Comparison of ENCODE assay signal across 21 cellular contexts in genomic region chr6:151186276-151186675, GRCh38.
"Had no signal": no experiment of that assay in that cellular context is flagged by ENCODE, and none has a peak within 500 bp of the region (broad histone marks: within the 10 kb centered on the region; RNA-seq: fewer than 3 reads in every experiment).

No MANE protein-coding gene starts in this region.

- H3K27ac Mint-ChIP-seq: activated naive CD8-positive, alpha-beta T cell; T-helper 2 cell treated with Interferon-gamma antibody and Interleukin-4, amounts not matched to agents 5 μg/mL and 100 μg/mL, for 36 hours had no signal

- H3K36me3 Mint-ChIP-seq: activated naive CD8-positive, alpha-beta T cell had no signal

- H3K4me3 Mint-ChIP-seq: activated naive CD8-positive, alpha-beta T cell; neural crest cell; T-helper 2 cell treated with Interferon-gamma antibody and Interleukin-4, amounts not matched to agents 5 μg/mL and 100 μg/mL, for 36 hours had no signal

- H3K27me3 ChIP-seq: esophagus squamous epithelium, left lung, right lobe of liver, testis, transverse colon had no signal

- H3K27ac ChIP-seq: epithelial cell of prostate, esophagus squamous epithelium, left lung, right lobe of liver, testis, transverse colon had no signal

- H3K36me3 ChIP-seq: esophagus squamous epithelium, left lung, right lobe of liver, transverse colon had no signal

- H3K9me3 ChIP-seq: esophagus squamous epithelium, left lung, right lobe of liver, testis, transverse colon had no signal

- H3K9me3 Mint-ChIP-seq: neural crest cell; T-helper 2 cell treated with Interferon-gamma antibody and Interleukin-4, amounts not matched to agents 5 μg/mL and 100 μg/mL, for 36 hours had no signal

- H3K4me1 ChIP-seq: esophagus squamous epithelium, left lung, right lobe of liver, testis, transverse colon had no signal

- H3K4me3 ChIP-seq: esophagus squamous epithelium, left lung, right lobe of liver, testis, transverse colon had no signal

- H3K27me3 Mint-ChIP-seq: activated naive CD8-positive, alpha-beta T cell had no signal

- DNase-seq: activated CD4-positive, alpha-beta T cell treated with anti-CD3 and anti-CD28 coated beads for 48 hours; activated CD4-positive, alpha-beta T cell treated with anti-CD3 and anti-CD28 coated beads, Interleukin-2, amount 50 U/mL, for 48 hours; activated CD8-positive, alpha-beta memory T cell treated with anti-CD3 and anti-CD28 coated beads for 24 hours; activated effector memory CD4-positive, alpha-beta T cell treated with Interleukin-2 at 50 U/mL for 16 hours; activated naive CD4-positive, alpha-beta T cell treated with Interleukin-2 at 50 U/mL for 16 hours; anterior cingulate cortex; dermis blood vessel endothelial cell; effector CD4-positive, alpha-beta T cell; esophagus squamous epithelium; foreskin melanocyte; kidney glomerular epithelial cell; left lung; right lobe of liver; stimulated activated CD4-positive, alpha-beta T cell treated with anti-CD3 and anti-CD28 coated beads, Interleukin-4, amount 100 ng/mL, for 1 hour; stimulated activated naive CD8-positive, alpha-beta T cell treated with anti-CD3 and anti-CD28 coated beads, Interleukin-15, Interleukin-2, amounts not matched to agents 100 U/mL and 50 U/mL, for 24 hours; testis; transverse colon had no signal
